36 cellular contexts compared by ENCODE assay signal in genomic region chr1:107483949-107484348, GRCh38.
"Had no signal": no experiment of that assay in that cellular context is flagged by ENCODE, and none has a peak within 500 bp of the region (broad histone marks: within the 10 kb centered on the region; RNA-seq: fewer than 3 reads in every experiment).

No MANE protein-coding gene starts in this region.

- H3K9ac ChIP-seq: KMS-11 had no signal

- H3K4me3 ChIP-seq: MG63 had no signal

- H3K27me3 ChIP-seq: MG63 had no signal

- H3K9me3 ChIP-seq: MG63 had no signal

- H3K27ac ChIP-seq: KMS-11 had no signal

- DNase-seq: Karpas-422, Kasumi-1, KG1, MG63, MM.1S, MV-4-11, NCI-H1048, NCI-H1092, NCI-H1092 treated with DMSO at 0.1 percent for 48 hours, NCI-H1105, NCI-H1105 treated with DMSO at 0.1 percent for 48 hours, NCI-H1417, NCI-H1417 treated with DMSO at 0.1 percent for 48 hours, NCI-H1436, NCI-H1436 treated with DMSO at 0.1 percent for 48 hours, NCI-H146, NCI-H1694, NCI-H1694 treated with DMSO at 0.1 percent for 48 hours, NCI-H187, NCI-H187 treated with DMSO at 0.1 percent for 48 hours, NCI-H1930, NCI-H2029, NCI-H2029 treated with DMSO at 0.1 percent for 48 hours, NCI-H2081, NCI-H2081 treated with DMSO at 0.1 percent for 48 hours, NCI-H2107, NCI-H2171, NCI-H2171 treated with DMSO at 0.1 percent for 48 hours, NCI-H2227 treated with DMSO at 0.1 percent for 48 hours, NCI-H226, NCI-H345, NCI-H446, NCI-H446 treated with DMSO at 0.1 percent for 48 hours, NCI-H510A, NCI-H510A treated with DMSO at 0.1 percent for 48 hours had no signal

- H3K36me3 ChIP-seq: MG63 had no signal

- H3K4me2 ChIP-seq: KMS-11 had no signal
